Comparison of ENCODE assay signal across 8 cellular contexts in genomic region chr17:38453951-38454421, GRCh38. TPM values are rescaled to one million over a fixed set of nuclear protein-coding genes. Genes with fewer than 3 reads are reported as not detected.
DNase-seq lines count a peak whose midpoint lies in the region; ATAC-seq, FAIRE-seq and TF ChIP-seq lines count a peak whose summit lies in the region.

No MANE protein-coding gene starts in this region.

- H4K20me1 ChIP-seq in HepG2 (ENCODE audit: insufficient read depth, low read length) = 0 out of 2 replicates have a peak, but pooled peaks cover 4% of the 10 kb centered on the region

- H3K4me1 Mint-ChIP-seq in MCF 10A (ENCODE audit: insufficient read depth, unreplicated experiment) (peaks cover 31% of the 10 kb centered on the region), CD14-positive monocyte (peaks cover 23% of the 10 kb centered on the region)

- intact Hi-C loops in HepG2 (cut with micrococcal nuclease; ENCODE audit: unreplicated experiment) = no loop called here
- intact Hi-C loops in MCF 10A (cut with micrococcal nuclease) = no loop called here
- intact Hi-C loops in uterus (cut with DNase I; ENCODE audit: low total_unique reads) = no loop called here
- intact Hi-C loops in CD14-positive monocyte (cut with micrococcal nuclease) = no loop called here

- H3K4me2 ChIP-seq in HepG2 (ENCODE audit: low read depth, low read length) = no peak overlapping the region

- TF ChIP-seq POLR2A in HepG2 (IDR thresholded peaks at IDR 0.05; ENCODE audit: insufficient read depth in 1 of 2, low read depth in 2 of 2, low read length in 2 of 2) (no peak), uterus (IDR thresholded peaks at IDR 0.05) (no peak)

- in situ Hi-C loops in HepG2 (cut with HindIII; ENCODE audit: extremely low pct_ligation_motif_present, low pct_unique_long_range_greater_than_20kb) = no loop called here

- H3K4me3 Mint-ChIP-seq in MCF 10A (ENCODE audit: unreplicated experiment) (peak overlapping the region; percentile 5), CD14-positive monocyte (peak overlapping the region in 1 of 2 donors; percentile 66)

- no peaks in the 10 kb centered on the region for H3K79me2 ChIP-seq in HepG2 (ENCODE audit: insufficient read depth, low read length)

- TF ChIP-seq EP300 in HepG2 (IDR thresholded peaks at IDR 0.05; ENCODE audit: low read depth in 2 of 2, low read length in 2 of 2) (no peak), HepG2 (CRISPR knock-in tag; IDR thresholded peaks at IDR 0.05; ENCODE audit: borderline replicate concordance) (no peak)

- TF ChIP-seq RAD21 in liver (IDR thresholded peaks at IDR 0.05) (no peak), HepG2 (CRISPR knock-in tag; IDR thresholded peaks at IDR 0.05) (no peak)

- no peak for ATAC-seq in HepG2
- no peak for ATAC-seq in GM21529 (IDR thresholded peaks at IDR 0.05; ENCODE audit: unreplicated experiment)

- peaks cover 0 to 8% (median 2%) of the 10 kb centered on the region in 4 donors for H3K4me1 ChIP-seq in liver (ENCODE audit: control insufficient read depth in 4 of 4, insufficient read depth in 4 of 4, low read length in 3 of 4)
- H3K4me1 ChIP-seq in HepG2 (ENCODE audit: insufficient read depth, low read length) = peaks cover 30% of the 10 kb centered on the region
- peaks cover 4 to 30% of the 10 kb centered on the region in 2 donors for H3K4me1 ChIP-seq in uterus

- POLR2A ChIA-PET in HepG2 (lab: Yijun Ruan, JAX) = no interaction called here
- POLR2A ChIA-PET in MCF 10A (lab: Yijun Ruan, JAX) = interaction anchor here (0.6 to 1.5 kb wide), 2 partner anchors 11 to 106 kb away, joined by 3 to 5 read pairs; no protein-coding TSS in a partner anchor

- H3K36me3 Mint-ChIP-seq in MCF 10A (ENCODE audit: insufficient read depth, unreplicated experiment) (no peaks in the 10 kb centered on the region), CD14-positive monocyte (peaks cover 0 to 9% of the 10 kb centered on the region in 2 donors)

- CTCF ChIA-PET in HepG2 (lab: Yijun Ruan, JAX; ENCODE audit: low intra/inter-chr PET ratio, low total read pairs) (no interaction called here), MCF 10A (lab: Yijun Ruan, JAX) (no interaction called here)

- no peak for DNase-seq in HepG2 (ENCODE audit: low spot score)
- peak; percentile 57 for DNase-seq in MCF 10A (ENCODE audit: unreplicated experiment)
- peak; percentile 63 for DNase-seq in kidney glomerular epithelial cell (lab: John Stamatoyannopoulos, UW)
- peak; percentile 52 to 56 for DNase-seq in uterus
- no peak for DNase-seq in CD14-positive monocyte (ENCODE audit: low spot score)
- DNase-seq in mesenteric fat pad (ENCODE audit: low spot score) = no peak

- peaks cover 0 to 6% (median 0%) of the 10 kb centered on the region in 4 donors for H3K27me3 ChIP-seq in liver (ENCODE audit: control insufficient read depth in 4 of 4, insufficient read depth in 4 of 4, low read length in 3 of 4)
- H3K27me3 ChIP-seq in HepG2 (ENCODE audit: control insufficient read depth in 1 of 2, insufficient read depth in 2 of 2, low read length in 2 of 2) = peaks cover 25 to 92% of the 10 kb centered on the region in 2 experiments; a peak in 4 of 5 replicates
- H3K27me3 ChIP-seq in uterus = no peaks in the 10 kb centered on the region

- H3K9me3 ChIP-seq in liver (ENCODE audit: control insufficient read depth in 4 of 4, low read length in 3 of 4) = no peaks in the 10 kb centered on the region
- H3K9me3 ChIP-seq in HepG2 (ENCODE audit: low read length) = no peaks in the 10 kb centered on the region
- no peaks in the 10 kb centered on the region for H3K9me3 ChIP-seq in uterus

- 5% methylated on average over 44 of the region's 44 CpGs for WGBS in liver
- 28% methylated on average over 20 of the region's 44 CpGs for WGBS in HepG2 (ENCODE audit: low lambda C conversion rate)

- H3K4me3 ChIP-seq in liver (ENCODE audit: low read depth in 1 of 3, low read length in 3 of 3) (peak overlapping the region in 2 of 3 donors; percentile 12 to 40), HepG2 (replicated peaks in 1 of 3; ENCODE audit: insufficient read depth in 1 of 3, low read depth in 2 of 3, low read length in 3 of 3) (no peak overlapping the region; a peak in 1 of 6 replicates), uterus (peak overlapping the region; percentile 17 to 29)

- H3K27me3 Mint-ChIP-seq in MCF 10A (ENCODE audit: insufficient read depth, unreplicated experiment) = peaks cover 10% of the 10 kb centered on the region
- H3K27me3 Mint-ChIP-seq in CD14-positive monocyte (ENCODE audit: low read depth in 3 of 3) = peaks cover 33 to 46% (median 39%) of the 10 kb centered on the region in 3 donors

- no peak for FAIRE-seq in HepG2 (lab: Jason Lieb, UNC)

- H3K9me3 Mint-ChIP-seq in MCF 10A (ENCODE audit: unreplicated experiment) (no peaks in the 10 kb centered on the region), CD14-positive monocyte (peaks cover 0 to 10% (median 4%) of the 10 kb centered on the region in 7 donors)

- no peak overlapping the region for H2AFZ ChIP-seq in HepG2 (ENCODE audit: low read length)

- H3K27ac Mint-ChIP-seq in MCF 10A (ENCODE audit: low read depth, unreplicated experiment) (no peak overlapping the region), CD14-positive monocyte (no peak overlapping the region)

- no peak overlapping the region for H3K9ac ChIP-seq in liver (ENCODE audit: low read depth in 1 of 2, low read length in 2 of 2)
- H3K9ac ChIP-seq in HepG2 (ENCODE audit: insufficient read depth, low read depth, low read length) = no peak overlapping the region

- TF ChIP-seq CTCF in liver (IDR thresholded peaks at IDR 0.05; ENCODE audit: low read depth, low read length, missing input control) = no peak
- TF ChIP-seq CTCF in HepG2 (CRISPR knock-in tag; IDR thresholded peaks at IDR 0.05) = no peak
- TF ChIP-seq CTCF in MCF 10A (IDR thresholded peaks at IDR 0.05; ENCODE audit: unreplicated experiment) = no peak
- no peak for TF ChIP-seq CTCF in uterus (IDR thresholded peaks at IDR 0.05)
- TF ChIP-seq CTCF in CD14-positive monocyte (IDR thresholded peaks at IDR 0.05) = no peak

- BruUV-seq in HepG2 (replicated peaks; lab: Mats Ljungman, UMichigan) (no TSS peak), MCF 10A (replicated peaks; lab: Mats Ljungman, UMichigan) (no TSS peak)

- H3K27ac ChIP-seq in liver (ENCODE audit: low read depth in 1 of 2, low read length in 2 of 2) (no peak overlapping the region), HepG2 (ENCODE audit: extremely low read length, insufficient read depth, low read length) (no peak overlapping the region), uterus (peak overlapping the region; percentile 82 to 88)

- H3K36me3 ChIP-seq in liver (ENCODE audit: control insufficient read depth in 4 of 4, insufficient read depth in 3 of 4, low read depth in 1 of 4, low read length in 3 of 4) (no peaks in the 10 kb centered on the region), HepG2 (replicated peaks in 1 of 2; ENCODE audit: control insufficient read depth in 1 of 2, insufficient read depth in 2 of 2, low read length in 2 of 2) (no peaks in the 10 kb centered on the region), uterus (no peaks in the 10 kb centered on the region)

TF ChIP-seq in liver, 16 proteins besides CTCF, POLR2A, EP300 and RAD21:
- TF ChIP-seq TAF1 (conservative IDR thresholded peaks at IDR 0.05) (no peak), HNF4G (IDR thresholded peaks at IDR 0.05) (no peak), SP1 (IDR thresholded peaks at IDR 0.05) (no peak), HNF4A (conservative IDR thresholded peaks at IDR 0.05) (no peak)

TF ChIP-seq in HepG2, 621 proteins besides CTCF, POLR2A, EP300 and RAD21 (continues in another document):
- no peak for TF ChIP-seq SYNCRIP (IDR thresholded peaks at IDR 0.05; ENCODE audit: insufficient read depth, low read depth, low read length)
- TF ChIP-seq DRAP1 (CRISPR knock-in tag; IDR thresholded peaks at IDR 0.05) = no peak
- no peak for TF ChIP-seq TGIF2 (CRISPR knock-in tag; IDR thresholded peaks at IDR 0.05)
- TF ChIP-seq NFE2L1 (CRISPR knock-in tag; IDR thresholded peaks at IDR 0.05; ENCODE audit: borderline replicate concordance) = no peak
- no peak for TF ChIP-seq ZNF543 (CRISPR knock-in tag; IDR thresholded peaks at IDR 0.05)
- TF ChIP-seq ADNP (CRISPR knock-in tag; IDR thresholded peaks at IDR 0.05) = no peak
- TF ChIP-seq ZNF577 (CRISPR knock-in tag; IDR thresholded peaks at IDR 0.05; ENCODE audit: borderline replicate concordance, low read depth) = no peak

RNA-seq across cellular contexts. Expression of gene ARHGAP23, which starts 25.7 kb away (rescaled TPM):
- 10 to 100 TPM in 1 of 2 donors, 1 to 10 TPM in 1; 6.4 to 31.8 TPM for total RNA-seq in liver
- polyA plus RNA-seq in liver = 1 to 10 TPM in 1 of 2 donors, under 1 TPM in 1; 0.28 to 2.7 TPM
- not detected in 2 replicates for total RNA-seq in HepG2 (2016; rRNA removed; fragmentation: Illumina TruSeq; extraction: Trizol)
- not detected in 2 replicates for total RNA-seq in HepG2 (2016; cell fraction: cytosol; rRNA removed; fragmentation: Illumina TruSeq; extraction: Trizol; ENCODE audit: low read depth)
- total RNA-seq in HepG2 (2016; cell fraction: insoluble cytoplasmic fraction; rRNA removed; fragmentation: Illumina TruSeq; extraction: Trizol) = 0.22 TPM in 1 of 2 replicates, not detected in the other
- total RNA-seq in HepG2 (2016; cell fraction: membrane; rRNA removed; fragmentation: Illumina TruSeq; extraction: Trizol) = not detected in 2 replicates
- total RNA-seq in HepG2 (2016; cell fraction: nucleus; rRNA removed; fragmentation: Illumina TruSeq; extraction: Trizol) = 0.96 TPM in 1 of 2 replicates, not detected in the other
- 0.03 TPM in 2 replicates for polyA plus RNA-seq in HepG2 (2011; rRNA removed)
- 0.03 and 0.14 TPM in 2 replicates for polyA plus RNA-seq in HepG2 (2011; cell fraction: cytosol; rRNA removed)
- 0.28 and 0.32 TPM in 2 replicates for polyA plus RNA-seq in HepG2 (2011; cell fraction: nucleus; rRNA removed)
- 0.08 and 0.20 TPM in 2 replicates for polyA plus RNA-seq in HepG2 (2012)
- polyA plus RNA-seq in HepG2 (2016; cell fraction: cytosol; fragmentation: Illumina TruSeq; extraction: Trizol; ENCODE audit: low read depth) = 0.18 TPM in 1 of 2 replicates, not detected in the other
- 0.04 TPM in 1 of 2 replicates, not detected in the other for polyA plus RNA-seq in HepG2 (2016; cell fraction: insoluble cytoplasmic fraction; fragmentation: Illumina TruSeq; extraction: Trizol; ENCODE audit: low read depth)
- polyA plus RNA-seq in HepG2 (2016; cell fraction: membrane; fragmentation: Illumina TruSeq; extraction: Trizol; ENCODE audit: low read depth) = not detected in 2 replicates
- 0.15 and 0.55 TPM in 2 replicates for polyA plus RNA-seq in HepG2 (2016; cell fraction: nucleus; fragmentation: Illumina TruSeq; extraction: Trizol; ENCODE audit: insufficient read depth, low read depth)
- polyA minus RNA-seq in HepG2 (2011; rRNA and poly(A)+ RNA removed; ENCODE audit: low replicate concordance) = 41.8 TPM in 1 of 2 replicates, not detected in the other
- 0.20 TPM in 1 of 2 replicates, not detected in the other for polyA minus RNA-seq in HepG2 (2011; cell fraction: cytosol; rRNA and poly(A)+ RNA removed)
- 0.39 TPM in 1 of 2 replicates, not detected in the other for polyA minus RNA-seq in HepG2 (2011; cell fraction: nucleus; rRNA and poly(A)+ RNA removed)
- 23.2 and 29.2 TPM in 2 replicates for total RNA-seq in MCF 10A (2022)
- total RNA-seq in uterus = 100 to 1,000 TPM in 1 of 4 donors, 10 to 100 TPM in 1, 1 to 10 TPM in 2; 2.6 to 119 (median 15.2) TPM
- under 1 TPM; 0.03 to 0.09 TPM for polyA plus RNA-seq in CD14-positive monocyte
- total RNA-seq in mesenteric fat pad = 63.4 TPM

Comparison
In these comparisons a context has a peak if more than half of its experiments do, and no peak if none do; other contexts are left out.
1. H3K4me3 ChIP-seq: peak in liver (2 of 3) and uterus (2 of 2); none in HepG2 (0 of 3).
2. H3K27ac ChIP-seq: peak in uterus (2 of 2); none in liver (0 of 2) and HepG2 (single experiment).
3. DNase-seq: peak in MCF 10A (single experiment), kidney glomerular epithelial cell (single experiment) and uterus (2 of 2); none in HepG2 (single experiment), CD14-positive monocyte (single experiment) and mesenteric fat pad (single experiment).